In the genomic region with DNA sequence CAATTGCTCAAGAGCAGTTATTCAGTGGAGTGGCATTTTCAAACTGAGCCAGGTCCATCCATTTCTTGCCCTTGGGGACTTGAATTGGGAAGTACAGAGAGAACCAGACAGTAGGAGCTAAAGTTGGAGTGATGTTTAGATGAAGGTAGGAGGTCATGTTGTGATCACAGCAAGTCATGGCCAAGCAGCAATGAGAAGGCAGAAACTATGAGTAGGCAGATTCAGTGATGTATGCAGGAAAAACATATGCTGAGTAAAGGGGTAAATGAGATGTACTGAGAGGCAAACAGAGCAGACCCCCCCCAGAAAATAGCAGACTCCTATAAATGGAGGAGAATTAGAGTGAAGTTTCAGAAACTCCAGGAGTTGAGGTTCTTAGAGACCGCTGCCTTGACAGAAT, we compare ENCODE assay signal across 27 cellular contexts.
"Had no signal": no experiment of that assay in that cellular context is flagged by ENCODE, and none has a peak within 500 bp of the region (broad histone marks: within the 10 kb centered on the region; RNA-seq: fewer than 3 reads in every experiment).

No MANE protein-coding gene starts in this region.

- ATAC-seq: activated CD4-positive, alpha-beta T cell treated with anti-CD3 and anti-CD28 coated beads for 36 hours; activated CD8-positive, alpha-beta memory T cell treated with anti-CD3 and anti-CD28 coated beads, Interleukin-2, amount 10 ng/mL, durations not matched to agents 7 days and 5 days; activated CD8-positive, alpha-beta T cell treated with anti-CD3 and anti-CD28 coated beads, Interleukin-2, amount 10 ng/mL, durations not matched to agents 7 days and 5 days; activated naive CD8-positive, alpha-beta T cell treated with anti-CD3 and anti-CD28 coated beads, Interleukin-2, amount 50 U/mL, for 24 hours; gastroesophageal sphincter; heart right ventricle had no signal

- H3K4me3 ChIP-seq: ascending aorta, breast epithelium, cardiac muscle cell, colonic mucosa, esophagus squamous epithelium, gastroesophageal sphincter, heart right ventricle had no signal

- H3K4me1 ChIP-seq: ascending aorta, breast epithelium, colonic mucosa, gastroesophageal sphincter had no signal

- DNase-seq: activated CD4-positive, alpha-beta memory T cell treated with anti-CD3 and anti-CD28 coated beads for 36 hours; activated CD4-positive, alpha-beta T cell treated with anti-CD3 and anti-CD28 coated beads for 36 hours; activated CD4-positive, alpha-beta T cell treated with anti-CD3 and anti-CD28 coated beads, Interleukin-2, amount 10 ng/mL, durations not matched to agents 24 days and 14 days; activated CD4-positive, CD25-positive, alpha-beta regulatory T cell; activated CD4-positive, CD25-positive, alpha-beta regulatory T cell treated with anti-CD3 and anti-CD28 coated beads, Interleukin-2, amount 50 U/mL, for 72 hours; activated CD8-positive, alpha-beta memory T cell treated with anti-CD3 and anti-CD28 coated beads, Interleukin-2, amount 10 ng/mL, durations not matched to agents 7 days and 5 days; activated CD8-positive, alpha-beta memory T cell treated with anti-CD3 and anti-CD28 coated beads, Interleukin-2, amount 50 U/mL, for 4 hours; activated CD8-positive, alpha-beta T cell treated with anti-CD3 and anti-CD28 coated beads, Interleukin-2, amount 10 ng/mL, durations not matched to agents 7 days and 5 days; activated effector memory CD4-positive, alpha-beta T cell treated with anti-CD3 and anti-CD28 coated beads, Interleukin-2, amount 50 U/mL, for 16 hours; activated naive CD4-positive, alpha-beta T cell treated with anti-CD3 and anti-CD28 coated beads for 36 hours; activated naive CD8-positive, alpha-beta T cell treated with anti-CD3 and anti-CD28 coated beads for 36 hours; activated naive CD8-positive, alpha-beta T cell treated with anti-CD3 and anti-CD28 coated beads, Interleukin-2, amount 50 U/mL, for 24 hours; activated T-cell treated with anti-CD3 and anti-CD28 coated beads, Interleukin-2, amount 50 U/mL, for 1 hour; activated T-cell treated with anti-CD3 and anti-CD28 coated beads, Interleukin-2, amount 50 U/mL, for 48 hours; central memory CD4-positive, alpha-beta T cell; cerebellar nuclear complex; colonic mucosa; effector CD8-positive, alpha-beta T cell; erythroblast; esophagus squamous epithelium; foreskin melanocyte; heart right ventricle; T-helper 2 cell had no signal

- H3K27me3 ChIP-seq: ascending aorta, breast epithelium, cardiac muscle cell, colonic mucosa, esophagus squamous epithelium, gastroesophageal sphincter, heart right ventricle had no signal

- H3K27ac ChIP-seq: ascending aorta, breast epithelium, cardiac muscle cell, colonic mucosa, gastroesophageal sphincter, heart right ventricle had no signal

- H3K9me3 ChIP-seq: ascending aorta, breast epithelium, colonic mucosa, esophagus squamous epithelium, gastroesophageal sphincter, heart right ventricle had no signal

- H3K36me3 ChIP-seq: ascending aorta, breast epithelium, cardiac muscle cell, colonic mucosa, esophagus squamous epithelium, gastroesophageal sphincter, heart right ventricle had no signal
